Comparison of ENCODE assay signal across 9 cellular contexts in genomic region chr3:167740961-167741587, GRCh38. TPM values are rescaled to one million over a fixed set of nuclear protein-coding genes. Genes with fewer than 3 reads are reported as not detected.
A peak's percentile ranks its signal among the peaks of the same experiment; 100 is the strongest.
DNase-seq lines count a peak whose midpoint lies in the region; ATAC-seq and TF ChIP-seq lines count a peak whose summit lies in the region.
"Had no signal": no experiment of that assay in that cellular context is flagged by ENCODE, and none has a peak within 500 bp of the region (broad histone marks: within the 10 kb centered on the region; RNA-seq: fewer than 3 reads in every experiment).

No MANE protein-coding gene starts in this region.

- peak; percentile 73 for TF ChIP-seq CTCF in BE2C (IDR thresholded peaks at IDR 0.05; ENCODE audit: low read depth, low read length)
- peak; percentile 74 for TF ChIP-seq CTCF in MM.1S (IDR thresholded peaks at IDR 0.05; ENCODE audit: low read length)
- peak in 7 of 9 donors; percentile 27 to 60 (median 54) for TF ChIP-seq CTCF in heart right ventricle (IDR thresholded peaks at IDR 0.05)
- TF ChIP-seq CTCF in esophagus squamous epithelium (IDR thresholded peaks at IDR 0.05), result peak in 2 of 6 experiments; percentile 13 to 20

- CTCF ChIA-PET in activated CD4-positive, alpha-beta memory T cell treated with anti-CD3 and anti-CD28 coated beads for 36 hours (lab: Charles Lee), result interaction anchor here (0.9 to 1.3 kb wide), 4 partner anchors 10 to 361 kb away, joined by 3 to 6 read pairs (median 3); partner anchors contain the start of gene ZBBX

- DNase-seq in BE2C (peak; percentile 60), MM.1S (peak; percentile 68), heart right ventricle (no peak), esophagus squamous epithelium (lab: John Stamatoyannopoulos, UW) (no peak)
- peak; percentile 29 for DNase-seq in activated CD4-positive, alpha-beta memory T cell treated with anti-CD3 and anti-CD28 coated beads for 36 hours
- DNase-seq in stimulated activated CD4-positive, alpha-beta T cell treated with anti-CD3 and anti-CD28 coated beads, Interleukin-4, amount 100 ng/mL, for 24 hours, result peak; percentile 16

- no peak overlapping the region for H3K27ac ChIP-seq in MM.1S (ENCODE audit: low read length)
- no peak overlapping the region for H3K27ac ChIP-seq in heart right ventricle
- H3K27ac ChIP-seq in esophagus squamous epithelium, result no peak overlapping the region

- H3K27ac Mint-ChIP-seq in activated CD4-positive, alpha-beta memory T cell treated with anti-CD3 and anti-CD28 coated beads for 36 hours, result no peak overlapping the region
- H3K27ac Mint-ChIP-seq: T-helper 1 cell treated with Interleukin-12 subunit alpha and Interleukin-12 subunit beta and Interleukin-4 antibody, amounts not matched to agents 30 μg/mL and 1 μg/mL, for 36 hours had no signal

- POLR2A ChIA-PET in activated CD4-positive, alpha-beta memory T cell treated with anti-CD3 and anti-CD28 coated beads for 36 hours (lab: Charles Lee), result interaction anchor here (0.8 kb wide), 1 partner anchor 38 kb away, joined by 4 read pairs; no protein-coding TSS in a partner anchor

- H3K36me3 Mint-ChIP-seq in activated CD4-positive, alpha-beta memory T cell treated with anti-CD3 and anti-CD28 coated beads for 36 hours, result no peaks in the 10 kb centered on the region

- no peaks in the 10 kb centered on the region for H3K9me2 ChIP-seq in MM.1S (replicated peaks; ENCODE audit: insufficient read depth, low read length)

- 55% methylated on average over 2 of the region's 2 CpGs for WGBS in heart right ventricle, 2 donors
- WGBS in esophagus squamous epithelium, 2 donors, result 60 to 66% methylated on average over 2 of the region's 2 CpGs

- H3K4me2 ChIP-seq in MM.1S (ENCODE audit: low read depth, low read length), result no peak overlapping the region

- H2AFZ ChIP-seq in MM.1S (ENCODE audit: low read length), result no peak overlapping the region

- no peaks in the 10 kb centered on the region for H3K27me3 Mint-ChIP-seq in activated CD4-positive, alpha-beta memory T cell treated with anti-CD3 and anti-CD28 coated beads for 36 hours

- peak; percentile 98 for ATAC-seq in GM18498 (IDR thresholded peaks at IDR 0.05; ENCODE audit: unreplicated experiment)
- peak; percentile 98 for ATAC-seq in HG02623 (IDR thresholded peaks at IDR 0.05; ENCODE audit: unreplicated experiment)
- peak in 4 of 8 donors; percentile 57 to 86 (median 69) for ATAC-seq in heart right ventricle

- peaks cover 8% of the 10 kb centered on the region for H3K27me3 ChIP-seq in BE2C
- no peaks in the 10 kb centered on the region for H3K27me3 ChIP-seq in MM.1S (replicated peaks; ENCODE audit: insufficient read depth, low read length)
- no peaks in the 10 kb centered on the region for H3K27me3 ChIP-seq in heart right ventricle
- H3K27me3 ChIP-seq in esophagus squamous epithelium, result no peaks in the 10 kb centered on the region

- peaks cover 15% of the 10 kb centered on the region for H3K4me1 Mint-ChIP-seq in activated CD4-positive, alpha-beta memory T cell treated with anti-CD3 and anti-CD28 coated beads for 36 hours (ENCODE audit: low read depth)

- H3K4me1 ChIP-seq in BE2C (no peaks in the 10 kb centered on the region), MM.1S (ENCODE audit: low read length) (peaks cover 17% of the 10 kb centered on the region), heart right ventricle (peaks cover 0 to 10% (median 6%) of the 10 kb centered on the region in 9 donors), esophagus squamous epithelium (peaks cover 0 to 13% (median 5%) of the 10 kb centered on the region in 3 donors)

- no peak overlapping the region for H3K4me3 Mint-ChIP-seq in activated CD4-positive, alpha-beta memory T cell treated with anti-CD3 and anti-CD28 coated beads for 36 hours
- H3K4me3 Mint-ChIP-seq: T-helper 1 cell treated with Interleukin-12 subunit alpha and Interleukin-12 subunit beta and Interleukin-4 antibody, amounts not matched to agents 30 μg/mL and 1 μg/mL, for 36 hours had no signal

- H3K9me3 Mint-ChIP-seq in activated CD4-positive, alpha-beta memory T cell treated with anti-CD3 and anti-CD28 coated beads for 36 hours, result no peaks in the 10 kb centered on the region
- H3K9me3 Mint-ChIP-seq: T-helper 1 cell treated with Interleukin-12 subunit alpha and Interleukin-12 subunit beta and Interleukin-4 antibody, amounts not matched to agents 30 μg/mL and 1 μg/mL, for 36 hours had no signal

- H3K79me2 ChIP-seq in MM.1S (ENCODE audit: low read length), result peaks cover 38% of the 10 kb centered on the region

- H4K20me1 ChIP-seq in MM.1S (ENCODE audit: insufficient read depth, low read length), result no peaks in the 10 kb centered on the region

- H3K9me3 ChIP-seq in BE2C, result no peaks in the 10 kb centered on the region
- H3K9me3 ChIP-seq in MM.1S (replicated peaks; ENCODE audit: insufficient read depth, low read length), result no peaks in the 10 kb centered on the region
- H3K9me3 ChIP-seq in heart right ventricle, result no peaks in the 10 kb centered on the region
- H3K9me3 ChIP-seq in esophagus squamous epithelium, result no peaks in the 10 kb centered on the region

- H3K9ac ChIP-seq in MM.1S (ENCODE audit: low read length), result no peak overlapping the region

- H3F3A ChIP-seq in MM.1S (ENCODE audit: insufficient read depth, low read length), result 0 out of 2 replicates have a peak, but pooled peaks cover 4% of the 10 kb centered on the region

- H3K36me3 ChIP-seq in BE2C, result no peaks in the 10 kb centered on the region
- no peaks in the 10 kb centered on the region for H3K36me3 ChIP-seq in MM.1S (replicated peaks; ENCODE audit: insufficient read depth, low read length)
- no peaks in the 10 kb centered on the region for H3K36me3 ChIP-seq in heart right ventricle
- H3K36me3 ChIP-seq in esophagus squamous epithelium, result no peaks in the 10 kb centered on the region

- intact Hi-C loops in activated CD4-positive, alpha-beta memory T cell treated with anti-CD3 and anti-CD28 coated beads for 36 hours (cut with micrococcal nuclease), result no loop called here
- intact Hi-C loops in heart right ventricle (cut with DNase I), result loop anchor here in 1 of 10 donors (10.0 kb wide), 1 partner anchor 144 kb away; no protein-coding TSS in a partner anchor
- intact Hi-C loops in esophagus squamous epithelium (cut with DNase I), result no loop called here

- H3K4me3 ChIP-seq in BE2C (ENCODE audit: low read depth, low read length) (no peak overlapping the region), MM.1S (ENCODE audit: low read length) (no peak overlapping the region), heart right ventricle (no peak overlapping the region), esophagus squamous epithelium (no peak overlapping the region)

- TF ChIP-seq POLR2A in esophagus squamous epithelium (IDR thresholded peaks at IDR 0.05), result no peak

RNA-seq across cellular contexts. Expression of gene SERPINI1, which starts 5.6 kb away (rescaled TPM):
- 1.5 TPM for polyA plus RNA-seq in BE2C (2012; ENCODE audit: insufficient read depth, insufficient read length, low read depth)
- 1 to 10 TPM; 2.3 to 3.0 TPM for total RNA-seq in activated CD4-positive, alpha-beta memory T cell treated with anti-CD3 and anti-CD28 coated beads for 36 hours
- 10 to 100 TPM in 6 of 10 donors, 1 to 10 TPM in 4; 4.5 to 17.1 (median 11.3) TPM for total RNA-seq in heart right ventricle
- 1 to 10 TPM; 8.4 to 9.4 TPM for polyA plus RNA-seq in heart right ventricle
- total RNA-seq in esophagus squamous epithelium, result 1 to 10 TPM; 1.1 to 4.4 (median 3.5) TPM

RNA-seq across cellular contexts. Expression of gene PDCD10, which starts 6.4 kb away (rescaled TPM):
- 24.9 TPM for polyA plus RNA-seq in BE2C (2012; ENCODE audit: insufficient read depth, insufficient read length, low read depth)
- total RNA-seq in activated CD4-positive, alpha-beta memory T cell treated with anti-CD3 and anti-CD28 coated beads for 36 hours, result 10 to 100 TPM; 75.4 to 81.1 TPM
- total RNA-seq in heart right ventricle (10 to 100 TPM; 28.3 to 44.3 (median 38.1) TPM), esophagus squamous epithelium (100 to 1,000 TPM in 1 of 4 donors, 10 to 100 TPM in 3; 45.9 to 104 (median 78.0) TPM)
- polyA plus RNA-seq in heart right ventricle, result 10 to 100 TPM; 12.8 to 46.6 TPM

Comparison
In these comparisons a context has a peak if more than half of its experiments do, and no peak if none do; other contexts are left out.
1. DNase-seq: peak in BE2C (single experiment), MM.1S (single experiment), activated CD4-positive, alpha-beta memory T cell treated with anti-CD3 and anti-CD28 coated beads for 36 hours (single experiment) and stimulated activated CD4-positive, alpha-beta T cell treated with anti-CD3 and anti-CD28 coated beads, Interleukin-4, amount 100 ng/mL, for 24 hours (single experiment); none in heart right ventricle (0 of 2) and esophagus squamous epithelium (single experiment).